ENCODE assay signal across 19 cellular contexts in the genomic region with DNA sequence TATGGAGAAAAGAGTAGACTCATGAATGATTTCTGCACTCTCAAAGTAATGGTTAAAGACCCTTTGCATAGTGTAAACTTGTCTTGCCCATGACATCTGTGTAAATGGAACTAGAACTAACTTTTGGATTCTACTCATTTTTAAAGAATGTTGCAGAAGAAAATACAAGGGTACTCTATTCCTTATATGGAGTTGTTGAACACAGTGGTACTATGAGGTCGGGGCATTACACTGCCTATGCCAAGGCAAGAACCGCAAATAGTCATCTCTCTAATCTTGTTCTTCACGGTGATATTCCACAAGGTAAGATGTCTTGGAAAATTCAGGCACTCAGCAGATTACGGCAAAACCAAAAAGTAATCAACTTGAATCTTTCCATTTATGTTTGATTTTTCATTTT. TPM values are rescaled to one million over a fixed set of nuclear protein-coding genes. Genes with fewer than 3 reads are reported as not detected.
DNase-seq lines count a peak whose midpoint lies in the region; ATAC-seq, FAIRE-seq and TF ChIP-seq lines count a peak whose summit lies in the region.
"Had no signal": no experiment of that assay in that cellular context is flagged by ENCODE, and none has a peak within 500 bp of the region (broad histone marks: within the 10 kb centered on the region; RNA-seq: fewer than 3 reads in every experiment).

No MANE protein-coding gene starts in this region.

- no peaks in the 10 kb centered on the region for H3K9me3 Mint-ChIP-seq in activated CD4-positive, alpha-beta T cell treated with anti-CD3 and anti-CD28 coated beads for 36 hours (ENCODE audit: low read depth)
- H3K9me3 Mint-ChIP-seq: brain; memory B cell; stimulated activated memory B cell treated with anti-CD40 and anti-IgM and Interleukin-4, amounts not matched to agents 10 μg/mL and 1 μg/mL and 100 μg/mL, for 72 hours had no signal

- H2AFZ ChIP-seq in Karpas-422 (ENCODE audit: low read length) = no peak overlapping the region
- no peak overlapping the region for H2AFZ ChIP-seq in K562 (ENCODE audit: low read depth, low read length)
- no peak overlapping the region for H2AFZ ChIP-seq in smooth muscle cell (ENCODE audit: low read depth)

- H4K20me1 ChIP-seq in Karpas-422 (ENCODE audit: insufficient read depth, low read depth, low read length) = peaks cover 14% of the 10 kb centered on the region; the same call in 1 of the 2 replicates
- no peaks in the 10 kb centered on the region for H4K20me1 ChIP-seq in K562 (replicated peaks; ENCODE audit: control insufficient read depth, insufficient read depth, low read length)
- peaks cover 11% of the 10 kb centered on the region for H4K20me1 ChIP-seq in smooth muscle cell (ENCODE audit: low read depth)

- no peaks in the 10 kb centered on the region for H3K27me3 Mint-ChIP-seq in activated CD4-positive, alpha-beta T cell treated with anti-CD3 and anti-CD28 coated beads for 36 hours
- H3K27me3 Mint-ChIP-seq: brain; memory B cell; stimulated activated memory B cell treated with anti-CD40 and anti-IgM and Interleukin-4, amounts not matched to agents 10 μg/mL and 1 μg/mL and 100 μg/mL, for 72 hours had no signal

- peaks cover 18% of the 10 kb centered on the region for H3F3A ChIP-seq in smooth muscle cell (ENCODE audit: low read depth)

- H3K4me3 ChIP-seq in Karpas-422 (ENCODE audit: low read length) = no peak overlapping the region
- H3K4me3 ChIP-seq in K562 = no peak overlapping the region
- H3K4me3 ChIP-seq in smooth muscle cell = no peak overlapping the region
- H3K4me3 ChIP-seq: esophagus squamous epithelium, upper lobe of left lung had no signal

- POLR2A ChIA-PET in activated CD4-positive, alpha-beta T cell treated with anti-CD3 and anti-CD28 coated beads for 36 hours (lab: Charles Lee) = no interaction called here
- POLR2A ChIA-PET in K562 (lab: Yijun Ruan, JAX) = interaction anchor here (1.2 kb wide), 1 partner anchor 28 kb away, joined by 3 read pairs; no protein-coding TSS in a partner anchor

- H3K4me1 Mint-ChIP-seq in activated CD4-positive, alpha-beta T cell treated with anti-CD3 and anti-CD28 coated beads for 36 hours = no peaks in the 10 kb centered on the region
- H3K4me1 Mint-ChIP-seq: brain; stimulated activated memory B cell treated with anti-CD40 and anti-IgM and Interleukin-4, amounts not matched to agents 10 μg/mL and 1 μg/mL and 100 μg/mL, for 72 hours had no signal

- TSS peak; percentile 30 for BruUV-seq in K562 (replicated peaks; lab: Mats Ljungman, UMichigan)

- H3K4me1 ChIP-seq in Karpas-422 (ENCODE audit: low read length) (peaks cover 41% of the 10 kb centered on the region), K562 (replicated peaks in 1 of 2; ENCODE audit: control insufficient read depth in 2 of 2, insufficient read depth in 2 of 2, low read length in 2 of 2) (no peaks in the 10 kb centered on the region), smooth muscle cell (ENCODE audit: low read depth) (no peaks in the 10 kb centered on the region)
- H3K4me1 ChIP-seq: upper lobe of left lung had no signal

- H3K9me1 ChIP-seq in K562 (ENCODE audit: control insufficient read depth, insufficient read depth, low read length) = no peaks in the 10 kb centered on the region

- no peak for TF ChIP-seq EP300 in K562 (IDR thresholded peaks at IDR 0.05; ENCODE audit: low read length)

- TF ChIP-seq RAD21 in K562 (CRISPR knock-in tag; conservative IDR thresholded peaks at IDR 0.05 in 1 of 2, IDR thresholded peaks at IDR 0.05 in 1 of 2) = no peak

- in situ Hi-C loops in K562 (cut with MboI) = no loop called here

- no peak for DNase-seq in activated CD4-positive, alpha-beta T cell treated with anti-CD3 and anti-CD28 coated beads for 36 hours
- no peak for DNase-seq in activated CD4-positive, alpha-beta T cell treated with anti-CD3 and anti-CD28 coated beads for 1 hour
- DNase-seq in Karpas-422 (no peak), K562 (ENCODE audit: extremely low read depth in 1 of 4, low spot score in 3 of 4) (no peak), smooth muscle cell (lab: John Stamatoyannopoulos, UW; ENCODE audit: unreplicated experiment) (no peak), OCI-M2 (lab: John Stamatoyannopoulos, UW; ENCODE audit: unreplicated experiment) (no peak), GM12891 (ENCODE audit: insufficient read length, low spot score) (no peak)
- DNase-seq: activated CD4-positive, alpha-beta T cell treated with anti-CD3 and anti-CD28 coated beads for 4 hours; activated CD8-positive, alpha-beta memory T cell treated with anti-CD3 and anti-CD28 coated beads, Interleukin-2, amount 50 U/mL, for 48 hours; activated gamma-delta T cell; esophagus squamous epithelium; islet precursor cell; NCI-H1930; upper lobe of left lung had no signal

- H3K27me3 ChIP-seq in Karpas-422 (ENCODE audit: low read length) (no peaks in the 10 kb centered on the region), K562 (ENCODE audit: control insufficient read depth in 2 of 2, insufficient read depth in 2 of 2, low read length in 2 of 2) (no peaks in the 10 kb centered on the region), smooth muscle cell (ENCODE audit: low read depth) (no peaks in the 10 kb centered on the region)
- H3K27me3 ChIP-seq: esophagus squamous epithelium, upper lobe of left lung had no signal

- H3K9ac ChIP-seq in Karpas-422 (ENCODE audit: low read length) (peak overlapping the region; percentile 27; the same call in 1 of the 2 replicates), K562 (ENCODE audit: insufficient read depth in 1 of 2, low read depth in 2 of 2, low read length in 2 of 2) (no peak overlapping the region), smooth muscle cell (ENCODE audit: low read depth) (no peak overlapping the region)

- FAIRE-seq in K562 (lab: Jason Lieb, UNC) (no peak), GM12891 (lab: Jason Lieb, UNC) (no peak)
- FAIRE-seq: A204.1 had no signal

- H3K9me3 ChIP-seq in Karpas-422 (ENCODE audit: low read length) = no peaks in the 10 kb centered on the region
- no peaks in the 10 kb centered on the region for H3K9me3 ChIP-seq in K562 (replicated peaks; ENCODE audit: control insufficient read depth, insufficient read depth, low read depth, low read length)
- H3K9me3 ChIP-seq in smooth muscle cell (replicated peaks; ENCODE audit: low read depth) = no peaks in the 10 kb centered on the region
- H3K9me3 ChIP-seq: esophagus squamous epithelium, upper lobe of left lung had no signal

- peak; percentile 17 for ATAC-seq in activated CD4-positive, alpha-beta T cell treated with anti-CD3 and anti-CD28 coated beads for 36 hours
- ATAC-seq in K562 (no peak; the same call in 1 of the 3 replicates), GM18505 (IDR thresholded peaks at IDR 0.05; ENCODE audit: unreplicated experiment) (no peak)

- TF ChIP-seq POLR2A in K562 (conservative IDR thresholded peaks at IDR 0.05) = no peak
- no peak for TF ChIP-seq POLR2A in GM12891 (IDR thresholded peaks at IDR 0.05; ENCODE audit: low read depth, low read length)
- no peak for TF ChIP-seq POLR2A in GM18505 (IDR thresholded peaks at IDR 0.05; ENCODE audit: borderline replicate concordance, extremely low read depth, insufficient read depth, insufficient read length)

- H3K27ac Mint-ChIP-seq in activated CD4-positive, alpha-beta T cell treated with anti-CD3 and anti-CD28 coated beads for 36 hours = peak overlapping the region; percentile 43
- H3K27ac Mint-ChIP-seq: memory B cell; stimulated activated memory B cell treated with anti-CD40 and anti-IgM and Interleukin-4, amounts not matched to agents 10 μg/mL and 1 μg/mL and 100 μg/mL, for 72 hours had no signal

- H3K27ac ChIP-seq in Karpas-422 (ENCODE audit: low read length) = peak overlapping the region; percentile 87
- H3K27ac ChIP-seq in K562 (ENCODE audit: extremely low read depth, low read depth, low read length) = no peak overlapping the region
- peak overlapping the region; percentile 17 for H3K27ac ChIP-seq in smooth muscle cell (ENCODE audit: low read depth)
- H3K27ac ChIP-seq: esophagus squamous epithelium, upper lobe of left lung had no signal

- H3K9me2 ChIP-seq in Karpas-422 (replicated peaks; ENCODE audit: insufficient read depth, low read length) = no peaks in the 10 kb centered on the region

- peaks cover 36% of the 10 kb centered on the region for H3K36me3 Mint-ChIP-seq in activated CD4-positive, alpha-beta T cell treated with anti-CD3 and anti-CD28 coated beads for 36 hours (ENCODE audit: low read depth)

- H3K4me2 ChIP-seq in Karpas-422 (ENCODE audit: low read depth, low read length, poor library complexity, severe bottlenecking) (peak overlapping the region; percentile 36), K562 (ENCODE audit: insufficient read depth, low read length) (no peak overlapping the region), smooth muscle cell (no peak overlapping the region)

- intact Hi-C loops in activated CD4-positive, alpha-beta T cell treated with anti-CD3 and anti-CD28 coated beads for 36 hours (cut with DNase I, micrococcal nuclease) = no loop called here
- intact Hi-C loops in K562 (cut with micrococcal nuclease) = no loop called here

- H3K79me2 ChIP-seq in Karpas-422 (ENCODE audit: low read length) (no peaks in the 10 kb centered on the region), K562 (ENCODE audit: control insufficient read depth, insufficient read depth, low read length) (no peaks in the 10 kb centered on the region), smooth muscle cell (ENCODE audit: low read depth) (no peaks in the 10 kb centered on the region)

- 90% methylated on average over 4 of the region's 4 CpGs for WGBS in K562 (ENCODE audit: insufficient coverage, low coverage, missing lambda C conversion rate)
- 90% methylated on average over 4 of the region's 4 CpGs for WGBS in smooth muscle cell (ENCODE audit: low lambda C conversion rate)

- H3K36me3 ChIP-seq in Karpas-422 (ENCODE audit: insufficient read depth, low read length) (peaks cover 51% of the 10 kb centered on the region), K562 (ENCODE audit: control insufficient read depth, insufficient read depth, low read length) (peaks cover 92% of the 10 kb centered on the region), smooth muscle cell (ENCODE audit: low read depth) (peaks cover 6% of the 10 kb centered on the region)

- TF ChIP-seq CTCF in K562 (IDR thresholded peaks at IDR 0.05 in 2 of 3, conservative IDR thresholded peaks at IDR 0.05 in 1 of 3; ENCODE audit: insufficient read depth in 2 of 3, low read depth in 1 of 3, low read length in 3 of 3) = no peak
- TF ChIP-seq CTCF in smooth muscle cell (IDR thresholded peaks at IDR 0.05; ENCODE audit: borderline replicate concordance, insufficient read depth, poor library complexity, severe bottlenecking) = no peak

- CTCF ChIA-PET in activated CD4-positive, alpha-beta T cell treated with anti-CD3 and anti-CD28 coated beads for 36 hours (lab: Charles Lee) = interaction anchor here (2.0 kb wide), 1 partner anchor 16 kb away, joined by 4 read pairs; no protein-coding TSS in a partner anchor
- CTCF ChIA-PET in K562 (lab: Yijun Ruan, JAX; ENCODE audit: low intra/inter-chr PET ratio) = no interaction called here

- no peak overlapping the region for H3K4me3 Mint-ChIP-seq in activated CD4-positive, alpha-beta T cell treated with anti-CD3 and anti-CD28 coated beads for 36 hours
- H3K4me3 Mint-ChIP-seq: brain; memory B cell; stimulated activated memory B cell treated with anti-CD40 and anti-IgM and Interleukin-4, amounts not matched to agents 10 μg/mL and 1 μg/mL and 100 μg/mL, for 72 hours had no signal

RNA-seq across cellular contexts. Expression of a gene that starts 19.8 kb away (rescaled TPM):
- total RNA-seq in activated CD4-positive, alpha-beta T cell treated with anti-CD3 and anti-CD28 coated beads for 36 hours = 100 to 1,000 TPM; 465 to 572 TPM
- total RNA-seq in Karpas-422 (2014; rRNA removed; shearing (Covaris generic); ENCODE audit: low replicate concordance) = 242 and 276 TPM in 2 replicates
- 125 and 302 TPM in 2 replicates for total RNA-seq in K562 (2011; cell fraction: chromatin; rRNA removed; ENCODE audit: low replicate concordance)
- 96.4 and 110 TPM in 2 replicates for total RNA-seq in K562 (2011; cell fraction: nucleolus; rRNA removed)
- 142 and 158 TPM in 2 replicates for total RNA-seq in K562 (2011; cell fraction: nucleoplasm; rRNA removed)
- 431 and 451 TPM in 2 replicates for total RNA-seq in K562 (2014; rRNA removed)
- 677 and 776 TPM in 2 replicates for total RNA-seq in K562 (2014; rRNA removed; fragmentation: Illumina TruSeq; extraction: Trizol)
- 512 and 540 TPM in 2 replicates for total RNA-seq in K562 (2015; rRNA removed; fragmentation: Illumina TruSeq; extraction: Trizol)
- total RNA-seq in K562 (2021) = 573 and 579 TPM in 2 replicates
- 523 and 739 TPM in 2 replicates for polyA plus RNA-seq in K562 (2011; rRNA removed)
- 168 and 344 TPM in 2 replicates for polyA plus RNA-seq in K562 (2011; cell fraction: cytosol; rRNA removed)
- polyA plus RNA-seq in K562 (2011; cell fraction: nucleus; rRNA removed) = 149 and 297 TPM in 2 replicates
- polyA plus RNA-seq in K562 (2012) = 444 and 544 TPM in 2 replicates
- polyA plus RNA-seq in K562 (2014; fragmentation: Illumina TruSeq; extraction: Trizol) = 701 and 741 TPM in 2 replicates
- 1,000 to 10,000 TPM in 1 of 2 experiments, 100 to 1,000 TPM in 1; 705 to 1,153 TPM for polyA plus RNA-seq in K562 (2014; fragmentation: Nextera tagmentation; extraction: Ambion mirVana)
- polyA plus RNA-seq in K562 (2014; rRNA removed) = 625 and 647 TPM in 2 replicates
- polyA minus RNA-seq in K562 (2011; rRNA and poly(A)+ RNA removed) = 1,155 and 1,163 TPM in 2 replicates
- polyA minus RNA-seq in K562 (2011; cell fraction: cytosol; rRNA and poly(A)+ RNA removed) = 311 and 378 TPM in 2 replicates
- 102 and 224 TPM in 2 replicates for polyA minus RNA-seq in K562 (2011; cell fraction: nucleus; rRNA and poly(A)+ RNA removed)
- total RNA-seq in smooth muscle cell = 184 and 210 TPM in 2 replicates
- 118 and 125 TPM in 2 replicates for polyA plus RNA-seq in smooth muscle cell
- polyA plus RNA-seq in GM12891 (2012; ENCODE audit: low read depth, missing spikeins) = 289 TPM

RNA-seq across cellular contexts. Expression of a gene that starts 29.2 kb away (rescaled TPM):
- 10 to 100 TPM; 41.1 to 41.7 TPM for total RNA-seq in activated CD4-positive, alpha-beta T cell treated with anti-CD3 and anti-CD28 coated beads for 36 hours
- total RNA-seq in Karpas-422 (2014; rRNA removed; shearing (Covaris generic); ENCODE audit: low replicate concordance) = 16.2 and 27.3 TPM in 2 replicates
- 13.6 and 77.0 TPM in 2 replicates for total RNA-seq in K562 (2011; cell fraction: chromatin; rRNA removed; ENCODE audit: low replicate concordance)
- 7.8 and 12.0 TPM in 2 replicates for total RNA-seq in K562 (2011; cell fraction: nucleolus; rRNA removed)
- total RNA-seq in K562 (2011; cell fraction: nucleoplasm; rRNA removed) = 20.5 and 24.4 TPM in 2 replicates
- total RNA-seq in K562 (2014; rRNA removed) (38.4 and 39.1 TPM in 2 replicates), K562 (2014; rRNA removed; fragmentation: Illumina TruSeq; extraction: Trizol) (90.9 and 106 TPM in 2 replicates), K562 (2015; rRNA removed; fragmentation: Illumina TruSeq; extraction: Trizol) (77.4 and 85.7 TPM in 2 replicates), K562 (2021) (49.9 and 50.4 TPM in 2 replicates), smooth muscle cell (36.2 and 37.0 TPM in 2 replicates)
- polyA plus RNA-seq in K562 (2011; rRNA removed) (37.6 and 45.5 TPM in 2 replicates), K562 (2014; fragmentation: Illumina TruSeq; extraction: Trizol) (60.7 and 65.1 TPM in 2 replicates), K562 (2014; fragmentation: Nextera tagmentation; extraction: Ambion mirVana) (10 to 100 TPM; 62.8 to 67.4 TPM), K562 (2014; rRNA removed) (39.8 and 45.4 TPM in 2 replicates), smooth muscle cell (24.8 and 25.9 TPM in 2 replicates)
- 4.2 and 10.4 TPM in 2 replicates for polyA plus RNA-seq in K562 (2011; cell fraction: cytosol; rRNA removed)
- polyA plus RNA-seq in K562 (2011; cell fraction: nucleus; rRNA removed) = 20.2 and 31.1 TPM in 2 replicates
- 40.9 and 45.1 TPM in 2 replicates for polyA plus RNA-seq in K562 (2012)
- polyA minus RNA-seq in K562 (2011; rRNA and poly(A)+ RNA removed) = 37.3 and 44.1 TPM in 2 replicates
- polyA minus RNA-seq in K562 (2011; cell fraction: cytosol; rRNA and poly(A)+ RNA removed) = 13.3 and 13.7 TPM in 2 replicates
- polyA minus RNA-seq in K562 (2011; cell fraction: nucleus; rRNA and poly(A)+ RNA removed) = 11.2 and 21.8 TPM in 2 replicates
- polyA plus RNA-seq in GM12891 (2012; ENCODE audit: low read depth, missing spikeins) = 24.4 TPM

RNA-seq across cellular contexts. Expression of a gene that starts 34.5 kb away (rescaled TPM):
- total RNA-seq in activated CD4-positive, alpha-beta T cell treated with anti-CD3 and anti-CD28 coated beads for 36 hours = 10 to 100 TPM; 17.8 to 18.3 TPM
- 18.9 and 28.6 TPM in 2 replicates for total RNA-seq in Karpas-422 (2014; rRNA removed; shearing (Covaris generic); ENCODE audit: low replicate concordance)
- 8.6 and 12.2 TPM in 2 replicates for total RNA-seq in K562 (2011; cell fraction: chromatin; rRNA removed; ENCODE audit: low replicate concordance)
- 2.1 and 2.7 TPM in 2 replicates for total RNA-seq in K562 (2011; cell fraction: nucleolus; rRNA removed)
- 4.9 and 5.9 TPM in 2 replicates for total RNA-seq in K562 (2011; cell fraction: nucleoplasm; rRNA removed)
- total RNA-seq in K562 (2014; rRNA removed) = 4.6 and 6.4 TPM in 2 replicates
- 11.5 and 13.8 TPM in 2 replicates for total RNA-seq in K562 (2014; rRNA removed; fragmentation: Illumina TruSeq; extraction: Trizol)
- 8.4 and 8.6 TPM in 2 replicates for total RNA-seq in K562 (2015; rRNA removed; fragmentation: Illumina TruSeq; extraction: Trizol)
- 9.8 and 10.3 TPM in 2 replicates for total RNA-seq in K562 (2021)
- 14.4 and 23.7 TPM in 2 replicates for polyA plus RNA-seq in K562 (2011; rRNA removed)
- 5.7 and 7.0 TPM in 2 replicates for polyA plus RNA-seq in K562 (2011; cell fraction: cytosol; rRNA removed)
- polyA plus RNA-seq in K562 (2011; cell fraction: nucleus; rRNA removed) = 7.0 and 7.6 TPM in 2 replicates
- 9.3 and 11.4 TPM in 2 replicates for polyA plus RNA-seq in K562 (2012)
- 12.5 and 13.8 TPM in 2 replicates for polyA plus RNA-seq in K562 (2014; fragmentation: Illumina TruSeq; extraction: Trizol)
- polyA plus RNA-seq in K562 (2014; fragmentation: Nextera tagmentation; extraction: Ambion mirVana) = 10 to 100 TPM; 27.9 to 31.8 TPM
- 12.3 and 14.7 TPM in 2 replicates for polyA plus RNA-seq in K562 (2014; rRNA removed)
- 9.6 and 11.0 TPM in 2 replicates for polyA minus RNA-seq in K562 (2011; rRNA and poly(A)+ RNA removed)
- polyA minus RNA-seq in K562 (2011; cell fraction: cytosol; rRNA and poly(A)+ RNA removed) = 4.7 and 5.4 TPM in 2 replicates
- polyA minus RNA-seq in K562 (2011; cell fraction: nucleus; rRNA and poly(A)+ RNA removed) = 3.2 and 5.3 TPM in 2 replicates
- total RNA-seq in smooth muscle cell = 6.1 and 11.8 TPM in 2 replicates
- 4.3 and 4.4 TPM in 2 replicates for polyA plus RNA-seq in smooth muscle cell
- polyA plus RNA-seq in GM12891 (2012; ENCODE audit: low read depth, missing spikeins) = 19.0 TPM
